Comparison of ENCODE assay signal across 18 cellular contexts in the genomic region with DNA sequence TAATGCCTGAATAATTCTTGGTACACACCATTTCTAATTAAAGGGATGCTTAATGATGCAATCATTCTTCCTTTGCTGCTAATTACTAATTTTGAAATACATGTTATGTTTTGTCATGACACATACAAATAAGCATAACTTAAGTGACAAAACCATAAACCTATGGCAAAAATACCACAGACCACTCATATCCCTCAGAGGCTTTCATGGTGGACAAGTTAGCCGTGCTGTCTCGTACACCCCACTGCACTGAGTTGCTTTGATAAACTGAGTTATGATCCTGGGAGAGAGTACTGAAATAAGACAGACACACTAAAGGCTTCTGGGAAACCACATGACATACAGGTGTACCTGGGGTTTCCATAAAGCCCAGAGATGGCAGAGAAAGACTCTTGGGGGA.
DNase-seq lines count a peak whose midpoint lies in the region; ATAC-seq and TF ChIP-seq lines count a peak whose summit lies in the region.
"Had no signal": no experiment of that assay in that cellular context is flagged by ENCODE, and none has a peak within 500 bp of the region (broad histone marks: within the 10 kb centered on the region; RNA-seq: fewer than 3 reads in every experiment).

No MANE protein-coding gene starts in this region.

- H3K9me3 Mint-ChIP-seq in activated T-cell treated with anti-CD3 and anti-CD28 coated beads, Interleukin-2, amount 50 U/mL, for 72 hours, result no peaks in the 10 kb centered on the region
- H3K9me3 Mint-ChIP-seq in activated T-cell treated with anti-CD3 and anti-CD28 coated beads, Interleukin-2, amount 50 U/mL, for 24 hours, result no peaks in the 10 kb centered on the region
- no peaks in the 10 kb centered on the region for H3K9me3 Mint-ChIP-seq in stimulated activated effector memory CD8-positive, alpha-beta T cell treated with anti-CD3 and anti-CD28 coated beads, Interleukin-12 subunit alpha, Interleukin-12 subunit beta, amount 100 ng/mL, for 72 hours
- H3K9me3 Mint-ChIP-seq: CD4-positive, alpha-beta T cell had no signal

- H3K27ac Mint-ChIP-seq in activated T-cell treated with anti-CD3 and anti-CD28 coated beads, Interleukin-2, amount 50 U/mL, for 72 hours, result no peak overlapping the region
- H3K27ac Mint-ChIP-seq in activated T-cell treated with anti-CD3 and anti-CD28 coated beads, Interleukin-2, amount 50 U/mL, for 24 hours, result no peak overlapping the region
- H3K27ac Mint-ChIP-seq in stimulated activated effector memory CD8-positive, alpha-beta T cell treated with anti-CD3 and anti-CD28 coated beads, Interleukin-12 subunit alpha, Interleukin-12 subunit beta, amount 100 ng/mL, for 72 hours, result no peak overlapping the region
- H3K27ac Mint-ChIP-seq: CD4-positive, alpha-beta T cell; HFFc6 had no signal

- in situ Hi-C loops in IMR-90 (cut with MboI; ENCODE audit: low sequenced_read_pairs), result no loop called here

- no peak overlapping the region for H4K91ac ChIP-seq in IMR-90 (ENCODE audit: insufficient read depth, low read depth, low read length)

- no peaks in the 10 kb centered on the region for H3K9me1 ChIP-seq in IMR-90 (ENCODE audit: insufficient read depth, low read length)

- H3K9me3 ChIP-seq in DND-41 (ENCODE audit: insufficient read depth, low read length, severe bottlenecking) (no peaks in the 10 kb centered on the region), IMR-90 (ENCODE audit: control insufficient read depth, insufficient read depth, low read length) (no peaks in the 10 kb centered on the region)
- H3K9me3 ChIP-seq: BE2C, Caco-2 had no signal

- peak; percentile 45 to 62 for ATAC-seq in activated T-cell treated with anti-CD3 and anti-CD28 coated beads, Interleukin-2, amount 50 U/mL, for 72 hours (replicated peaks in 1 of 2)
- no peak for ATAC-seq in DND-41 (ENCODE audit: insufficient read depth, low read depth)
- no peak for ATAC-seq in IMR-90 (ENCODE audit: low read depth)
- peak; percentile 74 for ATAC-seq in stimulated activated effector memory CD8-positive, alpha-beta T cell treated with anti-CD3 and anti-CD28 coated beads, Interleukin-12 subunit alpha, Interleukin-12 subunit beta, amount 100 ng/mL, for 72 hours
- no peak for ATAC-seq in HG02610 (IDR thresholded peaks at IDR 0.05; ENCODE audit: unreplicated experiment)
- ATAC-seq: HCT116 had no signal

- no peak overlapping the region for H2AFZ ChIP-seq in DND-41 (ENCODE audit: low read depth, low read length)
- no peak overlapping the region for H2AFZ ChIP-seq in IMR-90 (replicated peaks; ENCODE audit: low read length, poor library complexity)

- no peak overlapping the region for H3K23ac ChIP-seq in IMR-90 (ENCODE audit: low read depth, low read length)

- no peak overlapping the region for H2BK5ac ChIP-seq in IMR-90 (ENCODE audit: low read depth, low read length, poor library complexity, severe bottlenecking)

- H3K9ac ChIP-seq in DND-41 (ENCODE audit: low read depth, low read length) (no peak overlapping the region), IMR-90 (ENCODE audit: low read depth, low read length) (no peak overlapping the region)

- no peaks in the 10 kb centered on the region for H3K27me3 ChIP-seq in DND-41 (ENCODE audit: insufficient read depth, low read length, poor library complexity)
- H3K27me3 ChIP-seq in IMR-90 (ENCODE audit: control insufficient read depth, insufficient read depth, low read length), result no peaks in the 10 kb centered on the region; the same call in 1 of the 2 replicates
- H3K27me3 ChIP-seq: BE2C had no signal

- no peak overlapping the region for H2AK9ac ChIP-seq in IMR-90 (replicated peaks; ENCODE audit: low read depth, low read length, poor library complexity)

- H3K4me1 Mint-ChIP-seq in activated T-cell treated with anti-CD3 and anti-CD28 coated beads, Interleukin-2, amount 50 U/mL, for 72 hours (ENCODE audit: low read depth), result peaks cover 8% of the 10 kb centered on the region
- H3K4me1 Mint-ChIP-seq in activated T-cell treated with anti-CD3 and anti-CD28 coated beads, Interleukin-2, amount 50 U/mL, for 24 hours (ENCODE audit: low read depth), result peaks cover 5% of the 10 kb centered on the region
- peaks cover 6% of the 10 kb centered on the region for H3K4me1 Mint-ChIP-seq in stimulated activated effector memory CD8-positive, alpha-beta T cell treated with anti-CD3 and anti-CD28 coated beads, Interleukin-12 subunit alpha, Interleukin-12 subunit beta, amount 100 ng/mL, for 72 hours

- H2BK15ac ChIP-seq in IMR-90 (ENCODE audit: low read depth, low read length), result no peak overlapping the region

- no peak for TF ChIP-seq POLR2A in IMR-90 (IDR thresholded peaks at IDR 0.05; ENCODE audit: low read depth, low read length)

- H3K4me3 ChIP-seq in DND-41 (ENCODE audit: low read depth in 1 of 2, low read length in 2 of 2), result no peak overlapping the region
- H3K4me3 ChIP-seq in IMR-90 (ENCODE audit: insufficient read depth, low read depth, low read length), result no peak overlapping the region

- no peak for DNase-seq in activated T-cell treated with anti-CD3 and anti-CD28 coated beads, Interleukin-2, amount 50 U/mL, for 72 hours
- no peak for DNase-seq in activated T-cell treated with anti-CD3 and anti-CD28 coated beads, Interleukin-2, amount 50 U/mL, for 24 hours
- no peak for DNase-seq in DND-41
- DNase-seq in IMR-90, result no peak
- DNase-seq in stimulated activated effector memory CD8-positive, alpha-beta T cell treated with anti-CD3 and anti-CD28 coated beads, Interleukin-12 subunit alpha, Interleukin-12 subunit beta, amount 100 ng/mL, for 72 hours (ENCODE audit: low spot score in 2 of 2), result no peak
- no peak for DNase-seq in NCI-H345 treated with DMSO at 0.1 percent for 48 hours (lab: John Stamatoyannopoulos, UW; ENCODE audit: unreplicated experiment)
- DNase-seq: ACHN; BE2C; Caco-2; CD4-positive, alpha-beta T cell; GDM1; GOT3; H7; HFFc6; KG1 had no signal

- H3K4me2 ChIP-seq in DND-41 (ENCODE audit: insufficient read depth, low read length), result no peak overlapping the region
- H3K4me2 ChIP-seq in IMR-90 (ENCODE audit: low read depth, low read length), result no peak overlapping the region

- H3K4me3 Mint-ChIP-seq in activated T-cell treated with anti-CD3 and anti-CD28 coated beads, Interleukin-2, amount 50 U/mL, for 72 hours, result no peak overlapping the region
- H3K4me3 Mint-ChIP-seq in activated T-cell treated with anti-CD3 and anti-CD28 coated beads, Interleukin-2, amount 50 U/mL, for 24 hours, result no peak overlapping the region
- no peak overlapping the region for H3K4me3 Mint-ChIP-seq in stimulated activated effector memory CD8-positive, alpha-beta T cell treated with anti-CD3 and anti-CD28 coated beads, Interleukin-12 subunit alpha, Interleukin-12 subunit beta, amount 100 ng/mL, for 72 hours
- H3K4me3 Mint-ChIP-seq: CD4-positive, alpha-beta T cell; HFFc6 had no signal

- H3K36me3 Mint-ChIP-seq in activated T-cell treated with anti-CD3 and anti-CD28 coated beads, Interleukin-2, amount 50 U/mL, for 72 hours (ENCODE audit: insufficient read depth in 2 of 2), result no peaks in the 10 kb centered on the region
- H3K36me3 Mint-ChIP-seq in activated T-cell treated with anti-CD3 and anti-CD28 coated beads, Interleukin-2, amount 50 U/mL, for 24 hours (ENCODE audit: low read depth), result no peaks in the 10 kb centered on the region
- no peaks in the 10 kb centered on the region for H3K36me3 Mint-ChIP-seq in stimulated activated effector memory CD8-positive, alpha-beta T cell treated with anti-CD3 and anti-CD28 coated beads, Interleukin-12 subunit alpha, Interleukin-12 subunit beta, amount 100 ng/mL, for 72 hours

- H3K27ac ChIP-seq in DND-41 (ENCODE audit: low read length) (peak overlapping the region; percentile 58), IMR-90 (ENCODE audit: insufficient read depth, low read length) (no peak overlapping the region)
- H3K27ac ChIP-seq: C4-2B had no signal

- H3K79me1 ChIP-seq in IMR-90 (ENCODE audit: low read depth in 1 of 2, low read length in 2 of 2), result no peaks in the 10 kb centered on the region

- no peaks in the 10 kb centered on the region for H3K27me3 Mint-ChIP-seq in activated T-cell treated with anti-CD3 and anti-CD28 coated beads, Interleukin-2, amount 50 U/mL, for 72 hours (ENCODE audit: low read depth)
- no peaks in the 10 kb centered on the region for H3K27me3 Mint-ChIP-seq in activated T-cell treated with anti-CD3 and anti-CD28 coated beads, Interleukin-2, amount 50 U/mL, for 24 hours
- H3K27me3 Mint-ChIP-seq: CD4-positive, alpha-beta T cell had no signal

- H3K4me1 ChIP-seq in DND-41 (ENCODE audit: insufficient read depth, low read length) (peaks cover 72% of the 10 kb centered on the region), IMR-90 (ENCODE audit: control insufficient read depth, insufficient read depth, low read length) (no peaks in the 10 kb centered on the region)
- H3K4me1 ChIP-seq: BE2C, Caco-2 had no signal

- H2AK5ac ChIP-seq in IMR-90 (ENCODE audit: low read depth, low read length), result no peak overlapping the region

- no peak overlapping the region for H4K8ac ChIP-seq in IMR-90 (ENCODE audit: low read depth in 2 of 2, low read length in 2 of 2)

- no peaks in the 10 kb centered on the region for H4K20me1 ChIP-seq in DND-41 (ENCODE audit: insufficient read depth, low read length)
- H4K20me1 ChIP-seq in IMR-90 (ENCODE audit: insufficient read depth, low read length), result no peaks in the 10 kb centered on the region

- no CpG with 5 or more reads among the region's 2 CpGs for WGBS in IMR-90 (ENCODE audit: extremely low coverage in 2 of 2, insufficient read length in 1 of 2), 2 experiments

- H3K14ac ChIP-seq in IMR-90 (replicated peaks; ENCODE audit: low read depth, low read length), result no peak overlapping the region

- TF ChIP-seq CTCF in DND-41 (IDR thresholded peaks at IDR 0.05; ENCODE audit: borderline replicate concordance, extremely low read depth, low read length, poor library complexity, severe bottlenecking), result no peak
- no peak for TF ChIP-seq CTCF in IMR-90 (conservative IDR thresholded peaks at IDR 0.05; ENCODE audit: low read depth, low read length)

- no peak overlapping the region; the same call in 1 of the 2 replicates for H3K56ac ChIP-seq in IMR-90 (ENCODE audit: extremely low read depth, insufficient read depth, low read length)

- H3K79me2 ChIP-seq in DND-41 (ENCODE audit: insufficient read depth, low read length), result no peaks in the 10 kb centered on the region

- H3K18ac ChIP-seq in IMR-90 (ENCODE audit: low read depth, low read length), result no peak overlapping the region

- POLR2A ChIA-PET in IMR-90 (lab: Charles Lee; ENCODE audit: unreplicated experiment), result no interaction called here

- no TSS peak for BruUV-seq in IMR-90 (replicated peaks; lab: Mats Ljungman, UMichigan)

- CTCF ChIA-PET in IMR-90 (lab: Yijun Ruan, JAX), result interaction anchor here (0.6 kb wide), 1 partner anchor 201 kb away, joined by 4 read pairs; no protein-coding TSS in a partner anchor

- no peaks in the 10 kb centered on the region for H3K36me3 ChIP-seq in DND-41 (ENCODE audit: insufficient read depth, low read length)
- H3K36me3 ChIP-seq in IMR-90 (ENCODE audit: control insufficient read depth, insufficient read depth, low read length), result no peaks in the 10 kb centered on the region
- H3K36me3 ChIP-seq: BE2C had no signal

- H2BK120ac ChIP-seq in IMR-90 (ENCODE audit: low read depth, low read length), result no peak overlapping the region

- dilution Hi-C loops in IMR-90 (cut with HindIII; ENCODE audit: low sequenced_read_pairs, unreplicated experiment), result no loop called here

- no peak overlapping the region for H4K5ac ChIP-seq in IMR-90 (ENCODE audit: low read depth, low read length)

- TF ChIP-seq RAD21 in IMR-90 (IDR thresholded peaks at IDR 0.05; ENCODE audit: low read length), result no peak

- intact Hi-C loops in IMR-90 (cut with micrococcal nuclease), result no loop called here

- no peak overlapping the region for H3K4ac ChIP-seq in IMR-90 (ENCODE audit: low read depth, low read length)

- no peak overlapping the region for H2BK20ac ChIP-seq in IMR-90 (ENCODE audit: low read depth, low read length)

Comparison
In these comparisons a context has a peak if more than half of its experiments do, and no peak if none do; other contexts are left out.
1. ATAC-seq: peak in activated T-cell treated with anti-CD3 and anti-CD28 coated beads, Interleukin-2, amount 50 U/mL, for 72 hours (2 of 2) and stimulated activated effector memory CD8-positive, alpha-beta T cell treated with anti-CD3 and anti-CD28 coated beads, Interleukin-12 subunit alpha, Interleukin-12 subunit beta, amount 100 ng/mL, for 72 hours (single experiment); none in DND-41 (single experiment), IMR-90 (single experiment) and HG02610 (single experiment).